Comparison of ENCODE assay signal across 10 cellular contexts in the genomic region with DNA sequence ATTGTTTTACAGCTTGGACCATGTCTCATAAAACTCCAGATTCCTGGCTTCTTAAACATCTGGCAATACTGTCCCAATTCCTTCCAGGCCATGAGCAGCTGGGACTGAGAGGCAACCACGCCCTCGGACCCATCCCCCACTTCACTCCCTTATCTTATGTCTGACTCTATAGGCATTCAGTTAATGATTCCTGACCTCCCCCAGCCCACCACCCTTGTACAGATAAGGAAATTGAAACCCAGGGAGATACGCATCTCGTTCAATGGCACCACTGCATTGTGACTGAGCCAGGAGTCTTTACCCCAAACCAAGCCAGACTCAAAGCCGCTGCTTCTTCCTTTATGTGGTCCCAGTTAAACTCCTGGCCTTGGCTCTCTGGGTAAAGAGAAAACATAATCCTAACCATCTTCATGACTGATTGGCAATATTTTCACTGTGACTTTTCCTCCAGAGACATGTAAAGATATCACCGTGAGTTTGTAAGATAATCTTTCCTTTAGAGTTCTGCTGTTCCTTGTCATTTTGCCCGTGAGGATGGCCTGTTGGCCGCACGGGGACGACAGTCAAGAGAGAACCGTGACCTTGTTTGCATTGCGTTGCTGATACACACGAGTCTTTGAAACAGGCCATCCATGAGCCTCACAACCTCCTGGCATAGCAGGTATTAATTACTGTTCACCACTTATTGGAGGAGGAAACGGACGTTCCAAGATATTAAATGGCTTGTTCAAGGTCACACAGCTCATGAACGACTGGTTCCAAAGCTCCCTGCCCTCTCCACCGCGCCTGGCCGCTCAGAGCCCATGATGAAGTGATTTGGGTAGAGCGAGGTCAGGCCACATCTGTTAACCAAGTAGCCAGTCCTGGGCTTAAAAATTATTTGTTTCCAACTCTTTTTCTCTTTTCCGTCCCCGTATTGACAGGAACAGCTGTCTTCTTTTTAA. TPM values are rescaled to one million over a fixed set of nuclear protein-coding genes. Genes with fewer than 3 reads are reported as not detected.
A peak's percentile ranks its signal among the peaks of the same experiment; 100 is the strongest.
DNase-seq lines count a peak whose midpoint lies in the region; ATAC-seq, FAIRE-seq and TF ChIP-seq lines count a peak whose summit lies in the region.
"Had no signal": no experiment of that assay in that cellular context is flagged by ENCODE, and none has a peak within 500 bp of the region (broad histone marks: within the 10 kb centered on the region; RNA-seq: fewer than 3 reads in every experiment).

No MANE protein-coding gene starts in this region.

- no peak overlapping the region for H3K56ac ChIP-seq in H1 (replicated peaks; ENCODE audit: insufficient read length, low read depth, low read length)

- no peak for ATAC-seq in activated CD8-positive, alpha-beta memory T cell treated with anti-CD3 and anti-CD28 coated beads, Interleukin-2, amount 10 ng/mL, durations not matched to agents 7 days and 5 days

- no peak overlapping the region for H3K4ac ChIP-seq in H1 (replicated peaks; ENCODE audit: insufficient read length, low read depth, low read length)

- H3K79me2 ChIP-seq in H1 (ENCODE audit: control insufficient read depth in 1 of 2, insufficient read depth in 2 of 2, low read length in 2 of 2): no peaks in the 10 kb centered on the region

- H2BK12ac ChIP-seq in H1 (ENCODE audit: low read depth, low read length): peak overlapping the region; percentile 76; the same call in 1 of the 2 replicates

- H3K27ac ChIP-seq in H1 (ENCODE audit: low read depth, low read length) (no peak overlapping the region), muscle layer of duodenum (ENCODE audit: low read length) (peak overlapping the region; percentile 86), transverse colon (peak overlapping the region; percentile 63 to 79 (median 72))
- H3K27ac ChIP-seq: WERI-Rb-1 had no signal

- TF ChIP-seq CTCF in H1 (IDR thresholded peaks at IDR 0.05; ENCODE audit: control extremely low read depth in 1 of 3, insufficient read depth in 1 of 3, low read depth in 1 of 3, low read length in 3 of 3) (no peak), transverse colon (IDR thresholded peaks at IDR 0.05) (no peak)

- H3K23me2 ChIP-seq in H1 (ENCODE audit: low read depth, low read length): peaks cover 6% of the 10 kb centered on the region; the same call in 1 of the 2 replicates

- no peak overlapping the region for H3K23ac ChIP-seq in H1 (ENCODE audit: insufficient read length)

- no peak overlapping the region; the same call in 1 of the 2 replicates for H2AFZ ChIP-seq in H1 (ENCODE audit: low read length)

- peak overlapping the region; percentile 43; the same call in 1 of the 2 replicates for H3K18ac ChIP-seq in H1 (ENCODE audit: extremely low read depth, low read length)

- H3K79me1 ChIP-seq in H1 (ENCODE audit: low read depth, low read length): no peaks in the 10 kb centered on the region

- H3K9ac ChIP-seq in H1 (replicated peaks in 1 of 4; ENCODE audit: extremely low read depth in 1 of 4, low read depth in 3 of 4, low read length in 3 of 4): no peak overlapping the region

- POLR2A ChIA-PET in H1 (lab: Charles Lee; ENCODE audit: partially characterized antibody) (interaction anchor here (1.2 kb wide), 1 partner anchor 172 kb away, joined by 3 read pairs; no protein-coding TSS in a partner anchor), HEK293T (lab: Yijun Ruan, JAX) (no interaction called here)

- H3K36me3 Mint-ChIP-seq in activated CD8-positive, alpha-beta memory T cell treated with anti-CD3 and anti-CD28 coated beads, Interleukin-2, amount 10 ng/mL, durations not matched to agents 7 days and 5 days: no peaks in the 10 kb centered on the region

- DNase-seq in NCI-H82 (lab: John Stamatoyannopoulos, UW) (peak; percentile 56), NCI-H82 treated with DMSO at 0.1 percent for 48 hours (lab: John Stamatoyannopoulos, UW; ENCODE audit: unreplicated experiment) (no peak), H1 (ENCODE audit: low read depth in 1 of 2, low spot score in 2 of 2) (no peak), transverse colon (no peak), HEK293T (ENCODE audit: extremely low spot score) (no peak), MG63 (no peak)
- no peak for DNase-seq in activated CD8-positive, alpha-beta memory T cell treated with anti-CD3 and anti-CD28 coated beads, Interleukin-2, amount 10 ng/mL, durations not matched to agents 7 days and 5 days

- H4K20me1 ChIP-seq in H1 (replicated peaks in 1 of 2; ENCODE audit: control insufficient read depth in 1 of 2, insufficient read depth in 2 of 2, low read length in 2 of 2): no peaks in the 10 kb centered on the region

- H3K4me1 ChIP-seq in H1 (replicated peaks in 1 of 4; ENCODE audit: control insufficient read depth in 3 of 4, insufficient read depth in 4 of 4, low read length in 3 of 4) (peaks cover 0 to 5% (median 3%) of the 10 kb centered on the region in 4 experiments; a peak in 5 of 7 replicates), muscle layer of duodenum (ENCODE audit: control insufficient read depth in 1 of 2, insufficient read depth in 2 of 2, low read length in 2 of 2) (peaks cover 4 to 7% of the 10 kb centered on the region in 2 donors), transverse colon (peaks cover 4 to 27% (median 16%) of the 10 kb centered on the region in 4 donors)

- H3K36me3 ChIP-seq in H1 (ENCODE audit: control insufficient read depth in 2 of 4, insufficient read depth in 4 of 4, low read length in 3 of 4) (no peaks in the 10 kb centered on the region), muscle layer of duodenum (ENCODE audit: control insufficient read depth in 1 of 2, insufficient read depth in 2 of 2, low read length in 2 of 2) (no peaks in the 10 kb centered on the region), transverse colon (no peaks in the 10 kb centered on the region), MG63 (no peaks in the 10 kb centered on the region)
- H3K36me3 ChIP-seq: WERI-Rb-1 had no signal

- no peak for TF ChIP-seq RAD21 in H1 (IDR thresholded peaks at IDR 0.05 in 1 of 2, conservative IDR thresholded peaks at IDR 0.05 in 1 of 2; ENCODE audit: low read depth in 2 of 2, low read length in 2 of 2)

- H4K5ac ChIP-seq in H1 (ENCODE audit: insufficient read length, low read depth, low read length): no peak overlapping the region

- peaks cover 5% of the 10 kb centered on the region for H3K27me3 Mint-ChIP-seq in activated CD8-positive, alpha-beta memory T cell treated with anti-CD3 and anti-CD28 coated beads, Interleukin-2, amount 10 ng/mL, durations not matched to agents 7 days and 5 days

- intact Hi-C loops in transverse colon (cut with DNase I; ENCODE audit: low total_unique reads): loop anchor here (2.0 kb wide), 1 partner anchor 322 kb away; the partner anchor contains the start of gene MED13L

- WGBS in H1 (ENCODE audit: extremely low coverage in 1 of 2, insufficient coverage in 1 of 2, insufficient read length in 1 of 2, insufficient replicate concordance in 2 of 2, low coverage in 1 of 2, low lambda C conversion rate in 2 of 2, missing lambda C conversion rate in 1 of 2), 2 experiments: 84% methylated on average over 22 of the region's 22 CpGs; no CpG with 5 or more reads in 1 of the 2 experiments
- WGBS in transverse colon (ENCODE audit: low coverage in 1 of 2), 2 donors: 74 to 79% methylated on average over 8 to 22 of the region's 22 CpGs

- no peak for FAIRE-seq in H1 (lab: Jason Lieb, UNC)
- FAIRE-seq: A204.1 had no signal

- H3K4me2 ChIP-seq in H1 (ENCODE audit: insufficient read depth in 1 of 2, low read depth in 2 of 2, low read length in 2 of 2): 0 out of 4 replicates have a peak overlapping the region, but pooled peaks of 1 of the 2 experiments have one; percentile 3

- TF ChIP-seq POLR2A in H1 (IDR thresholded peaks at IDR 0.05; ENCODE audit: control extremely low read depth in 1 of 2, low read depth in 2 of 2, low read length in 2 of 2) (no peak), transverse colon (IDR thresholded peaks at IDR 0.05) (no peak)

- peak overlapping the region; percentile 5; the same call in 1 of the 2 replicates for H2BK15ac ChIP-seq in H1 (ENCODE audit: low read length)

- no peak overlapping the region for H4K8ac ChIP-seq in H1 (ENCODE audit: extremely low read depth, insufficient read depth, low read length)

- no peaks in the 10 kb centered on the region for H3K27me3 ChIP-seq in H1 (replicated peaks in 1 of 4; ENCODE audit: control insufficient read depth in 3 of 4, extremely low read depth in 1 of 4, insufficient read depth in 3 of 4, low read length in 3 of 4)
- no peaks in the 10 kb centered on the region for H3K27me3 ChIP-seq in muscle layer of duodenum (ENCODE audit: low read depth, low read length)
- H3K27me3 ChIP-seq in transverse colon: no peaks in the 10 kb centered on the region
- no peaks in the 10 kb centered on the region for H3K27me3 ChIP-seq in MG63

- H2BK20ac ChIP-seq in H1 (ENCODE audit: low read length): peak overlapping the region; percentile 62

- no peak overlapping the region for H3K14ac ChIP-seq in H1 (ENCODE audit: insufficient read length)

- peak overlapping the region; percentile 26 for H4K91ac ChIP-seq in H1 (replicated peaks; ENCODE audit: insufficient read length, low read length)

- CTCF ChIA-PET in H1 (lab: Charles Lee; ENCODE audit: partially characterized antibody) (interaction anchor here (0.6 to 4.2 kb wide), 20 partner anchors 9 to 296 kb away, joined by 3 to 34 read pairs (median 4); no protein-coding TSS in a partner anchor), HEK293T (lab: Yijun Ruan, JAX) (interaction anchor here (0.7 kb wide), 1 partner anchor 228 kb away, joined by 3 read pairs; no protein-coding TSS in a partner anchor)
- CTCF ChIA-PET in activated CD8-positive, alpha-beta memory T cell treated with anti-CD3 and anti-CD28 coated beads, Interleukin-2, amount 10 ng/mL, durations not matched to agents 7 days and 5 days (lab: Charles Lee): interaction anchor here (0.6 to 4.1 kb wide), 6 partner anchors 11 to 321 kb away, joined by 3 to 26 read pairs (median 5); partner anchors contain the start of genes MAP1LC3B2 and MED13L

- H3K4me3 ChIP-seq in H1 (ENCODE audit: extremely low read depth in 1 of 4, insufficient read depth in 2 of 4, low read depth in 3 of 4, low read length in 4 of 4) (no peak overlapping the region), muscle layer of duodenum (ENCODE audit: low read depth in 1 of 2, low read length in 2 of 2) (peak overlapping the region; percentile 34 to 59), transverse colon (peak overlapping the region in 1 of 4 donors; percentile 40), MG63 (no peak overlapping the region)

- no peak overlapping the region for H3K4me3 Mint-ChIP-seq in activated CD8-positive, alpha-beta memory T cell treated with anti-CD3 and anti-CD28 coated beads, Interleukin-2, amount 10 ng/mL, durations not matched to agents 7 days and 5 days

- no peak overlapping the region for H2BK5ac ChIP-seq in H1 (ENCODE audit: low read depth, low read length)

- H3K4me1 Mint-ChIP-seq in activated CD8-positive, alpha-beta memory T cell treated with anti-CD3 and anti-CD28 coated beads, Interleukin-2, amount 10 ng/mL, durations not matched to agents 7 days and 5 days: peaks cover 28% of the 10 kb centered on the region

- H3K9me3 ChIP-seq in H1 (ENCODE audit: insufficient read depth in 2 of 2, low read depth in 1 of 2, low read length in 1 of 2) (no peaks in the 10 kb centered on the region), muscle layer of duodenum (ENCODE audit: control insufficient read depth in 1 of 2, low read length in 2 of 2) (no peaks in the 10 kb centered on the region), transverse colon (no peaks in the 10 kb centered on the region), MG63 (no peaks in the 10 kb centered on the region)

- H3K9me3 Mint-ChIP-seq in activated CD8-positive, alpha-beta memory T cell treated with anti-CD3 and anti-CD28 coated beads, Interleukin-2, amount 10 ng/mL, durations not matched to agents 7 days and 5 days (ENCODE audit: low read depth): no peaks in the 10 kb centered on the region

- no peak overlapping the region for H2AK5ac ChIP-seq in H1 (ENCODE audit: low read depth, low read length)

- in situ Hi-C loops in transverse colon (cut with MboI; ENCODE audit: low pct_ligation_motif_present in 1 of 4, low pct_unique_long_range_greater_than_20kb in 1 of 4, low sequenced_read_pairs in 3 of 4): loop anchor here in 2 of 4 donors (10.0 kb wide), 3 partner anchors 54 to 604 kb away; partner anchors contain the start of gene MED13L (in 1 of the 2)

- H3K27ac Mint-ChIP-seq in activated CD8-positive, alpha-beta memory T cell treated with anti-CD3 and anti-CD28 coated beads, Interleukin-2, amount 10 ng/mL, durations not matched to agents 7 days and 5 days: no peak overlapping the region

- TF ChIP-seq EP300 in H1 (IDR thresholded peaks at IDR 0.05; ENCODE audit: borderline replicate concordance in 1 of 2, low read depth in 2 of 2, low read length in 2 of 2) (no peak), transverse colon (IDR thresholded peaks at IDR 0.05; ENCODE audit: low read depth) (no peak)

- H2BK120ac ChIP-seq in H1 (replicated peaks; ENCODE audit: low read depth, low read length): no peak overlapping the region

RNA-seq across cellular contexts. Expression of gene MAP1LC3B2, which starts 39.4 kb away (rescaled TPM):
- total RNA-seq in H1 (2021; fragmentation: NEBNext Ultra II Directional; extraction: Animal tissue kit (Norgen Biotek cat#: 25700)): 1.3 and 1.5 TPM in 2 replicates
- polyA plus RNA-seq in H1 (2011; rRNA removed): 0.39 TPM in 2 replicates
- polyA plus RNA-seq in H1 (2011; cell fraction: cytosol; rRNA removed): 0.93 TPM
- 2.5 TPM for polyA plus RNA-seq in H1 (2011; cell fraction: nucleus; rRNA removed)
- 3.1 to 5.2 TPM (median 3.9 TPM) in 4 replicates for polyA plus RNA-seq in H1 (2012, experiment 1 of 2)
- not detected for polyA plus RNA-seq in H1 (2012, experiment 2 of 2)
- polyA plus RNA-seq in H1 (2013, experiment 1 of 2): 0.28 TPM
- polyA plus RNA-seq in H1 (2013, experiment 2 of 2): 0.22 TPM
- polyA minus RNA-seq in H1 (2011; rRNA and poly(A)+ RNA removed): 0.73 and 2.6 TPM in 2 replicates
- polyA minus RNA-seq in H1 (2011; cell fraction: cytosol; rRNA and poly(A)+ RNA removed): not detected
- polyA minus RNA-seq in H1 (2011; cell fraction: nucleus; rRNA and poly(A)+ RNA removed): 2.1 TPM
- total RNA-seq in transverse colon: 1 to 10 TPM in 2 of 4 donors, not detected in 2; 1.1 to 2.5 TPM
- 0.26 TPM in 1 of 2 replicates, not detected in the other for total RNA-seq in MG63 (2014; rRNA removed; shearing (Covaris generic); ENCODE audit: low replicate concordance)
- 1 to 10 TPM in 1 of 2 experiments, under 1 TPM in 1; 0.54 to 1.7 TPM for total RNA-seq in activated CD8-positive, alpha-beta memory T cell treated with anti-CD3 and anti-CD28 coated beads, Interleukin-2, amount 10 ng/mL, durations not matched to agents 7 days and 5 days

Comparison
In these comparisons a context has a peak if more than half of its experiments do, and no peak if none do; other contexts are left out.
1. H3K4me3 ChIP-seq: peak in muscle layer of duodenum (2 of 2); none in H1 (0 of 4) and MG63 (single experiment).